Comparison of ENCODE assay signal across 9 cellular contexts in the genomic region with DNA sequence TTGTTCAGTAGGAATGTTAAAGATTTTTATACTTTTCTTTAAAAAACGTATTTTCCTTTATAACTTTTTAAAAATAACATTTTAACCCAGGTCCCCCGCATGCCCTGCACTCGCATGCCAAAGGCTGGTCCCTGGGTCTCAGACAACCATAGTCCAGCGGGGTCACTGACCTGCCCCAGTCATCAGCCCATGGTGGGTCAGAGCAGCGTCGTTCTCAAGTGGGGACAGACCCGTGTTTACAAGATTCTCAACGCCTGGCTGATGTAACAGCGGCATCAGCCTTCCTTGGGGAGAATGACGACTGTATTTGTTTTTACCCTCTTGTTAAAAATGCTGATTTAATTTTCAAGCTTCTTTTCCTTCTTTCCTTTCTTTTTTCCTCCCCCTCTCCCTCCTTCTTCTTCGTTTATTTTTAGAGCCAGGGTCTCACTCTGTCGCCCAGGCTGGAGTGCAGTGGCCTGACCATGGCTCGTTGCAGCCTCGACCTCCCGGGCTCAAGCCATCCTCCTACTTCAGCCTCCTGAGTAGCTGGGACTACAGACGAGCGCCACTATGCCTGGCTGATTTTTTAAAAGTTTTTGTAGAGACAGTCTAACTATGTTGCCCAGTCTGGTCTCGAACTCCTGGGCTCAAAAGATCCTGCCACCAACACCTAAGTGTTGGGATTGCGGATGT. TPM values are rescaled to one million over a fixed set of nuclear protein-coding genes. Genes with fewer than 3 reads are reported as not detected.
DNase-seq lines count a peak whose midpoint lies in the region; ATAC-seq and TF ChIP-seq lines count a peak whose summit lies in the region.
"Had no signal": no experiment of that assay in that cellular context is flagged by ENCODE, and none has a peak within 500 bp of the region (broad histone marks: within the 10 kb centered on the region; RNA-seq: fewer than 3 reads in every experiment).

No MANE protein-coding gene starts in this region.

- H3K9ac ChIP-seq in mesenchymal stem cell (ENCODE audit: low read length) = peak overlapping the region; percentile 66

- H3K9me3 ChIP-seq in mesenchymal stem cell (ENCODE audit: control insufficient read depth, low read length) = no peaks in the 10 kb centered on the region
- no peaks in the 10 kb centered on the region for H3K9me3 ChIP-seq in tibial nerve

- no peak overlapping the region for H3K14ac ChIP-seq in mesenchymal stem cell (ENCODE audit: low read length in 2 of 2)

- peak overlapping the region in 1 of 2 experiments; percentile 72 for H3K4me3 ChIP-seq in mesenchymal stem cell (ENCODE audit: insufficient read depth in 1 of 2, low read depth in 1 of 2, low read length in 2 of 2)
- peak overlapping the region; percentile 38 to 75 (median 44) for H3K4me3 ChIP-seq in tibial nerve

- H3K27me3 ChIP-seq in mesenchymal stem cell (ENCODE audit: control insufficient read depth in 1 of 2, insufficient read depth in 1 of 2, low read length in 2 of 2) = peaks cover 44 to 46% of the 10 kb centered on the region in 2 experiments
- H3K27me3 ChIP-seq in tibial nerve = peaks cover 0 to 43% of the 10 kb centered on the region in 2 donors

- H3K27ac Mint-ChIP-seq in activated naive CD4-positive, alpha-beta T cell treated with anti-CD3 and anti-CD28 coated beads, Interleukin-2, amount 50 U/mL, for 24 hours = no peak overlapping the region
- H3K27ac Mint-ChIP-seq in brain = peak overlapping the region in 2 of 5 experiments; percentile 32 to 72

- H2AK5ac ChIP-seq in mesenchymal stem cell (ENCODE audit: low read length, severe bottlenecking) = no peak overlapping the region

- no peak for TF ChIP-seq EP300 in tibial nerve (IDR thresholded peaks at IDR 0.05)

- H2BK15ac ChIP-seq in mesenchymal stem cell (ENCODE audit: low read depth, poor library complexity, severe bottlenecking) = no peak overlapping the region

- TF ChIP-seq CTCF in brain (conservative IDR thresholded peaks at IDR 0.05) = no peak
- no peak for TF ChIP-seq CTCF in tibial nerve (IDR thresholded peaks at IDR 0.05)

- H3K27me3 Mint-ChIP-seq in activated naive CD4-positive, alpha-beta T cell treated with anti-CD3 and anti-CD28 coated beads, Interleukin-2, amount 50 U/mL, for 24 hours = peaks cover 20% of the 10 kb centered on the region
- H3K27me3 Mint-ChIP-seq in brain = peaks cover 32% of the 10 kb centered on the region

- H3K27ac ChIP-seq in mesenchymal stem cell (ENCODE audit: low read length, poor library complexity, severe bottlenecking) (no peak overlapping the region), tibial nerve (peak overlapping the region in 3 of 4 donors; percentile 75 to 88 (median 79))

- no peak overlapping the region for H2BK12ac ChIP-seq in mesenchymal stem cell (ENCODE audit: low read length in 2 of 2)

- H3K36me3 ChIP-seq in mesenchymal stem cell (ENCODE audit: control insufficient read depth in 1 of 2, insufficient read depth in 2 of 2, low read depth in 1 of 2, low read length in 2 of 2) (no peaks in the 10 kb centered on the region), tibial nerve (no peaks in the 10 kb centered on the region)

- peaks cover 6% of the 10 kb centered on the region for H3K4me1 Mint-ChIP-seq in activated naive CD4-positive, alpha-beta T cell treated with anti-CD3 and anti-CD28 coated beads, Interleukin-2, amount 50 U/mL, for 24 hours
- H3K4me1 Mint-ChIP-seq in brain = peaks cover 7% of the 10 kb centered on the region

- WGBS in mesenchymal stem cell = 54% methylated on average over 19 of the region's 19 CpGs
- WGBS in tibial nerve, 2 donors = 34 to 37% methylated on average over 19 of the region's 19 CpGs

- H3K4ac ChIP-seq in mesenchymal stem cell (ENCODE audit: low read depth in 1 of 2, low read length in 2 of 2) = no peak overlapping the region

- peaks cover 18% of the 10 kb centered on the region for H3K4me1 ChIP-seq in mesenchymal stem cell (ENCODE audit: control insufficient read depth, insufficient read depth, low read depth, low read length)
- H3K4me1 ChIP-seq in tibial nerve = peaks cover 0 to 34% (median 2%) of the 10 kb centered on the region in 4 donors

- H3K4me2 ChIP-seq in mesenchymal stem cell (ENCODE audit: low read length, poor library complexity, severe bottlenecking) = no peak overlapping the region

- H3K9me3 Mint-ChIP-seq in activated naive CD4-positive, alpha-beta T cell treated with anti-CD3 and anti-CD28 coated beads, Interleukin-2, amount 50 U/mL, for 24 hours = no peaks in the 10 kb centered on the region
- peaks cover 0 to 11% (median 2%) of the 10 kb centered on the region in 5 experiments for H3K9me3 Mint-ChIP-seq in brain

- no peak overlapping the region for H2BK5ac ChIP-seq in mesenchymal stem cell (ENCODE audit: low read depth, low read length, poor library complexity, severe bottlenecking)

- H3K79me1 ChIP-seq in mesenchymal stem cell (replicated peaks; ENCODE audit: low read length, poor library complexity, severe bottlenecking) = no peaks in the 10 kb centered on the region

- H3K23ac ChIP-seq in mesenchymal stem cell (ENCODE audit: low read length in 2 of 2) = peak overlapping the region in 1 of 2 experiments; percentile 23

- no peak overlapping the region for H4K91ac ChIP-seq in mesenchymal stem cell (ENCODE audit: low read length)

- no peak for ATAC-seq in HG03097 (IDR thresholded peaks at IDR 0.05; ENCODE audit: low FRiP score, unreplicated experiment)

- H2AFZ ChIP-seq in mesenchymal stem cell (ENCODE audit: low read depth, low read length) = no peak overlapping the region

- TF ChIP-seq POLR2A in tibial nerve (IDR thresholded peaks at IDR 0.05) = no peak

- H3K18ac ChIP-seq in mesenchymal stem cell (ENCODE audit: low read depth in 1 of 2, low read length in 2 of 2) = no peak overlapping the region

- no peak overlapping the region for H2BK120ac ChIP-seq in mesenchymal stem cell (ENCODE audit: low read depth, low read length)

- no peaks in the 10 kb centered on the region for H3K36me3 Mint-ChIP-seq in activated naive CD4-positive, alpha-beta T cell treated with anti-CD3 and anti-CD28 coated beads, Interleukin-2, amount 50 U/mL, for 24 hours
- H3K36me3 Mint-ChIP-seq in brain = no peaks in the 10 kb centered on the region

- DNase-seq in activated naive CD4-positive, alpha-beta T cell treated with Interleukin-2 at 50 U/mL for 16 hours = no peak
- peak; percentile 29 for DNase-seq in mesenchymal stem cell
- peak; percentile 35 to 38 for DNase-seq in tibial nerve (ENCODE audit: low spot score in 2 of 2)
- DNase-seq in NCI-H146 treated with DMSO at 0.1 percent for 48 hours (lab: John Stamatoyannopoulos, UW; ENCODE audit: unreplicated experiment) = no peak
- no peak for DNase-seq in NCI-H2196 treated with DMSO at 0.1 percent for 48 hours (lab: John Stamatoyannopoulos, UW; ENCODE audit: unreplicated experiment)
- DNase-seq: NCI-H1105 treated with DMSO at 0.1 percent for 48 hours had no signal

- no peak overlapping the region for H4K8ac ChIP-seq in mesenchymal stem cell (ENCODE audit: low read length)

- peak overlapping the region; percentile 37 for H3K4me3 Mint-ChIP-seq in activated naive CD4-positive, alpha-beta T cell treated with anti-CD3 and anti-CD28 coated beads, Interleukin-2, amount 50 U/mL, for 24 hours
- H3K4me3 Mint-ChIP-seq in brain = peak overlapping the region; percentile 72 to 85 (median 81)

RNA-seq across cellular contexts. Expression of gene EFHD1, which starts 1.0 kb away (rescaled TPM):
- 263 TPM for polyA plus RNA-seq in brain (ENCODE audit: insufficient read depth, low read depth, low replicate concordance)
- polyA plus RNA-seq in mesenchymal stem cell (2013, experiment 1 of 2) = 0.76 TPM
- polyA plus RNA-seq in mesenchymal stem cell (2013, experiment 2 of 2) = 0.59 TPM
- 10 to 100 TPM; 29.1 to 48.7 (median 42.6) TPM for total RNA-seq in tibial nerve

Comparison
In these comparisons a context has a peak if more than half of its experiments do, and no peak if none do; other contexts are left out.
1. DNase-seq: peak in mesenchymal stem cell (single experiment) and tibial nerve (2 of 2); none in activated naive CD4-positive, alpha-beta T cell treated with Interleukin-2 at 50 U/mL for 16 hours (single experiment), NCI-H146 treated with DMSO at 0.1 percent for 48 hours (single experiment) and NCI-H2196 treated with DMSO at 0.1 percent for 48 hours (single experiment).